8 cellular contexts compared by ENCODE assay signal in genomic region chr4:140754918-140755810, GRCh38. TPM values are rescaled to one million over a fixed set of nuclear protein-coding genes. Genes with fewer than 3 reads are reported as not detected.
DNase-seq lines count a peak whose midpoint lies in the region; ATAC-seq and TF ChIP-seq lines count a peak whose summit lies in the region.

No MANE protein-coding gene starts in this region.

- H3K27ac Mint-ChIP-seq in MCF 10A (ENCODE audit: low read depth, unreplicated experiment): peak overlapping the region; percentile 51
- peak overlapping the region; percentile 93 for H3K27ac Mint-ChIP-seq in mesothelial cell of epicardium

- DNase-seq in GM12864 (ENCODE audit: low read depth): no peak
- DNase-seq in MCF 10A (ENCODE audit: unreplicated experiment): peak; percentile 26
- DNase-seq in mesothelial cell of epicardium (ENCODE audit: low spot score in 2 of 2, unreplicated experiment in 2 of 2): no peak
- DNase-seq in NCI-H774 (lab: John Stamatoyannopoulos, UW): no peak
- DNase-seq in NK-92 (lab: John Stamatoyannopoulos, UW; ENCODE audit: unreplicated experiment): no peak

- intact Hi-C loops in MCF 10A (cut with micrococcal nuclease): loop anchor here (5.0 to 10.0 kb wide), 4 partner anchors 90 to 383 kb away; partner anchors contain the start of genes ELMOD2 and SCOC

- peak overlapping the region; percentile 76 for H3K4me3 ChIP-seq in GM12864 (ENCODE audit: low read depth, low read length)

- H3K4me3 Mint-ChIP-seq in MCF 10A (ENCODE audit: unreplicated experiment) (peak overlapping the region; percentile 82), mesothelial cell of epicardium (peak overlapping the region; percentile 85)

- POLR2A ChIA-PET in MCF 10A (lab: Yijun Ruan, JAX): interaction anchor here (0.6 to 2.9 kb wide), 5 partner anchors 12 to 816 kb away, joined by 3 to 24 read pairs (median 4); no protein-coding TSS in a partner anchor

- H3K36me3 Mint-ChIP-seq in MCF 10A (ENCODE audit: insufficient read depth, unreplicated experiment): no peaks in the 10 kb centered on the region
- peaks cover 23% of the 10 kb centered on the region for H3K36me3 Mint-ChIP-seq in mesothelial cell of epicardium

- BruUV-seq in MCF 10A (replicated peaks; lab: Mats Ljungman, UMichigan): TSS peak; percentile 44

- TF ChIP-seq CTCF in GM12864 (IDR thresholded peaks at IDR 0.05; ENCODE audit: low read depth, low read length, missing control alignments) (no peak), MCF 10A (IDR thresholded peaks at IDR 0.05; ENCODE audit: unreplicated experiment) (no peak), mesothelial cell of epicardium (IDR thresholded peaks at IDR 0.05; ENCODE audit: unreplicated experiment) (no peak)

- CTCF ChIA-PET in MCF 10A (lab: Yijun Ruan, JAX): interaction anchor here (0.6 to 0.9 kb wide), 2 partner anchors 9 to 47 kb away, joined by 3 read pairs; no protein-coding TSS in a partner anchor

- ATAC-seq in HG03175 (IDR thresholded peaks at IDR 0.05; ENCODE audit: unreplicated experiment): peak; percentile 38
- no peak for ATAC-seq in GM19023 (IDR thresholded peaks at IDR 0.05; ENCODE audit: unreplicated experiment)
- ATAC-seq in HG03159 (IDR thresholded peaks at IDR 0.05; ENCODE audit: unreplicated experiment): no peak

- H3K27me3 Mint-ChIP-seq in MCF 10A (ENCODE audit: insufficient read depth, unreplicated experiment): no peaks in the 10 kb centered on the region
- no peaks in the 10 kb centered on the region for H3K27me3 Mint-ChIP-seq in mesothelial cell of epicardium (ENCODE audit: low read depth)

- H3K9me3 Mint-ChIP-seq in MCF 10A (ENCODE audit: unreplicated experiment): no peaks in the 10 kb centered on the region
- peaks cover 13% of the 10 kb centered on the region for H3K9me3 Mint-ChIP-seq in mesothelial cell of epicardium

- H3K4me1 Mint-ChIP-seq in MCF 10A (ENCODE audit: insufficient read depth, unreplicated experiment) (peaks cover 21% of the 10 kb centered on the region), mesothelial cell of epicardium (peaks cover 43% of the 10 kb centered on the region)

RNA-seq across cellular contexts. Expression of gene TBC1D9, which starts 1.0 kb away (rescaled TPM):
- total RNA-seq in MCF 10A (2022) (17.4 and 23.2 TPM in 2 replicates), mesothelial cell of epicardium (49.6 to 54.2 TPM (median 52.4 TPM) in 3 replicates)
